Comparison of ENCODE assay signal across 1 cellular context in the genomic region with DNA sequence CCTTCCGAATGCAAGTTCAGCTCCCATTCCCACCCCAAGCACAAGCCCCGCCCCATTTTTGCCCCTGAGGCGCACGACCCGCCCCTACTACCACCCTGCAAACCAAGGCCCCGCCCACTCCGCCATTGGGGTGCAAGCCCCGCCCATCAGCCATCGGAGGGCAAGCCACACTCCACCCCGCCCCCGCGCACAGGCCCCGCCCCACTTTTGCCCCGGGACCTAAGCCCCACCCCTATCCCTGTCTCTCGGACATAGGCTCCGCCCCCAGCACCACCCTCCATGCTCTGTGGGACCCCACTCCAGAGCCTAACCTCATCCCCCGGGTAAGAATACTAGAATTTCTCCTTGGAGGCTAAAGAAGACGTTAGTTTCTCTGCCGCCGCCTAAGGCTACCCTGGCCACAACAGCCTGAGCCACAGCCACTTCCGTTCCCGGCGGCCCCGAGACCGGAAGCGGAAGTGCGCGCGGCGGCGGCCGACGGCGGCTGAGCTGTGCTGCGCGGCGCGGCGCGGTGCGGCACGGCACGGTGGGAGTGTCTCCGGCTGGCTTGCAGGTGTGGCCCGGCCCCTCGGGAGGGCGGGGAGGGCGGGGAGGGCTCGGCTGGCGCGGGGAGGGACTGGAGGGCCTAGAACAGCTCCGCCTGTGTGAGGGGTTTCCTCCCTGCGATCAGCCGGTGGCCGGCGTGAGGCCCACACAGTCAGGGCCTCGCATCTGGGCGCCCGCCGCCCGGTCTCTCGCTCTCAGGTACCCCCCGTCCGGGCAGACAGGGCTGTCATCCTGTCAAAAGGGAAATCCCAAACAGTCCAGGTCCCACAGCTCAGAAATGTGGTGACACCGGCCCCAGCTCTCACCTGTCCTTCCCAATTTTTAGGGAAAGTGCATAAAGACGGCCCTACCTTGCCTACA.
TF ChIP-seq lines count a peak whose summit lies in the region.

TSS of gene ZNF333 (plus strand) at position 451 of the 906 bp plus-strand sequence. CDS start 3,444 bp downstream, outside the sequence.

TF ChIP-seq in K562, 482 proteins besides CTCF, POLR2A, EP300 and RAD21 (continued from another document and continues in another):
- TF ChIP-seq, protein P1, sequence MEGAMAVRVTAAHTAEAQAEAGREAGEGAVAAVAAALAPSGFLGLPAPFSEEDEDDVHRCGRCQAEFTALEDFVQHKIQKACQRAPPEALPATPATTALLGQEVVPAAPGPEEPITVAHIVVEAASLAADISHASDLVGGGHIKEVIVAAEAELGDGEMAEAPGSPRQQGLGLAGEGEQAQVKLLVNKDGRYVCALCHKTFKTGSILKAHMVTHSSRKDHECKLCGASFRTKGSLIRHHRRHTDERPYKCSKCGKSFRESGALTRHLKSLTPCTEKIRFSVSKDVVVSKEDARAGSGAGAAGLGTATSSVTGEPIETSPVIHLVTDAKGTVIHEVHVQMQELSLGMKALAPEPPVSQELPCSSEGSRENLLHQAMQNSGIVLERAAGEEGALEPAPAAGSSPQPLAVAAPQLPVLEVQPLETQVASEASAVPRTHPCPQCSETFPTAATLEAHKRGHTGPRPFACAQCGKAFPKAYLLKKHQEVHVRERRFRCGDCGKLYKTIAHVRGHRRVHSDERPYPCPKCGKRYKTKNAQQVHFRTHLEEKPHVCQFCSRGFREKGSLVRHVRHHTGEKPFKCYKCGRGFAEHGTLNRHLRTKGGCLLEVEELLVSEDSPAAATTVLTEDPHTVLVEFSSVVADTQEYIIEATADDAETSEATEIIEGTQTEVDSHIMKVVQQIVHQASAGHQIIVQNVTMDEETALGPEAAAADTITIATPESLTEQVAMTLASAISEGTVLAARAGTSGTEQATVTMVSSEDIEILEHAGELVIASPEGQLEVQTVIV (CRISPR knock-in tag; IDR thresholded peaks at IDR 0.05; ENCODE audit: borderline replicate concordance): peak; percentile 61; the same call in 1 of the 2 replicates
- TF ChIP-seq ZBED1 (IDR thresholded peaks at IDR 0.05): no peak
- peak; percentile 58; the same call in 1 of the 2 replicates for TF ChIP-seq ETV1 (tag; conservative IDR thresholded peaks at IDR 0.05; ENCODE audit: low read depth)
- peak; percentile 72 for TF ChIP-seq RB1 (IDR thresholded peaks at IDR 0.05; ENCODE audit: low read depth)
- TF ChIP-seq ZNF274 (IDR thresholded peaks at IDR 0.05; ENCODE audit: borderline replicate concordance, low read depth, low read length): no peak
- no peak for TF ChIP-seq IFI16 (CRISPR knock-in tag; IDR thresholded peaks at IDR 0.05)
- TF ChIP-seq HDAC2 (IDR thresholded peaks at IDR 0.05): no peak
- no peak for TF ChIP-seq ZNF561 (CRISPR knock-in tag; conservative IDR thresholded peaks at IDR 0.05)
- no peak for TF ChIP-seq ZNF785 (CRISPR knock-in tag; IDR thresholded peaks at IDR 0.05)
- TF ChIP-seq, protein P2, sequence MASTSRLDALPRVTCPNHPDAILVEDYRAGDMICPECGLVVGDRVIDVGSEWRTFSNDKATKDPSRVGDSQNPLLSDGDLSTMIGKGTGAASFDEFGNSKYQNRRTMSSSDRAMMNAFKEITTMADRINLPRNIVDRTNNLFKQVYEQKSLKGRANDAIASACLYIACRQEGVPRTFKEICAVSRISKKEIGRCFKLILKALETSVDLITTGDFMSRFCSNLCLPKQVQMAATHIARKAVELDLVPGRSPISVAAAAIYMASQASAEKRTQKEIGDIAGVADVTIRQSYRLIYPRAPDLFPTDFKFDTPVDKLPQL (IDR thresholded peaks at IDR 0.05; ENCODE audit: extremely low read depth, insufficient read length): no peak
- no peak for TF ChIP-seq MED1 (CRISPR knock-in tag; IDR thresholded peaks at IDR 0.05; ENCODE audit: borderline replicate concordance)
- TF ChIP-seq ZNF121 (CRISPR knock-in tag; conservative IDR thresholded peaks at IDR 0.05): no peak
- no peak for TF ChIP-seq NFRKB (IDR thresholded peaks at IDR 0.05; ENCODE audit: low read depth)
- TF ChIP-seq, protein P3, sequence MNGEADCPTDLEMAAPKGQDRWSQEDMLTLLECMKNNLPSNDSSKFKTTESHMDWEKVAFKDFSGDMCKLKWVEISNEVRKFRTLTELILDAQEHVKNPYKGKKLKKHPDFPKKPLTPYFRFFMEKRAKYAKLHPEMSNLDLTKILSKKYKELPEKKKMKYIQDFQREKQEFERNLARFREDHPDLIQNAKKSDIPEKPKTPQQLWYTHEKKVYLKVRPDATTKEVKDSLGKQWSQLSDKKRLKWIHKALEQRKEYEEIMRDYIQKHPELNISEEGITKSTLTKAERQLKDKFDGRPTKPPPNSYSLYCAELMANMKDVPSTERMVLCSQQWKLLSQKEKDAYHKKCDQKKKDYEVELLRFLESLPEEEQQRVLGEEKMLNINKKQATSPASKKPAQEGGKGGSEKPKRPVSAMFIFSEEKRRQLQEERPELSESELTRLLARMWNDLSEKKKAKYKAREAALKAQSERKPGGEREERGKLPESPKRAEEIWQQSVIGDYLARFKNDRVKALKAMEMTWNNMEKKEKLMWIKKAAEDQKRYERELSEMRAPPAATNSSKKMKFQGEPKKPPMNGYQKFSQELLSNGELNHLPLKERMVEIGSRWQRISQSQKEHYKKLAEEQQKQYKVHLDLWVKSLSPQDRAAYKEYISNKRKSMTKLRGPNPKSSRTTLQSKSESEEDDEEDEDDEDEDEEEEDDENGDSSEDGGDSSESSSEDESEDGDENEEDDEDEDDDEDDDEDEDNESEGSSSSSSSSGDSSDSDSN (IDR thresholded peaks at IDR 0.05; ENCODE audit: borderline replicate concordance in 1 of 2, low read depth in 2 of 2, low read length in 2 of 2): no peak
- TF ChIP-seq PRPF4 (IDR thresholded peaks at IDR 0.05; ENCODE audit: insufficient read depth, low read depth, low read length, poor library complexity, severe bottlenecking): no peak
- TF ChIP-seq ZNF695 (CRISPR knock-in tag; IDR thresholded peaks at IDR 0.05): no peak
- TF ChIP-seq ESRRA (IDR thresholded peaks at IDR 0.05; ENCODE audit: borderline replicate concordance, low read depth): peak; percentile 55
- TF ChIP-seq, protein P4, sequence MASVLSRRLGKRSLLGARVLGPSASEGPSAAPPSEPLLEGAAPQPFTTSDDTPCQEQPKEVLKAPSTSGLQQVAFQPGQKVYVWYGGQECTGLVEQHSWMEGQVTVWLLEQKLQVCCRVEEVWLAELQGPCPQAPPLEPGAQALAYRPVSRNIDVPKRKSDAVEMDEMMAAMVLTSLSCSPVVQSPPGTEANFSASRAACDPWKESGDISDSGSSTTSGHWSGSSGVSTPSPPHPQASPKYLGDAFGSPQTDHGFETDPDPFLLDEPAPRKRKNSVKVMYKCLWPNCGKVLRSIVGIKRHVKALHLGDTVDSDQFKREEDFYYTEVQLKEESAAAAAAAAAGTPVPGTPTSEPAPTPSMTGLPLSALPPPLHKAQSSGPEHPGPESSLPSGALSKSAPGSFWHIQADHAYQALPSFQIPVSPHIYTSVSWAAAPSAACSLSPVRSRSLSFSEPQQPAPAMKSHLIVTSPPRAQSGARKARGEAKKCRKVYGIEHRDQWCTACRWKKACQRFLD (CRISPR knock-in tag; IDR thresholded peaks at IDR 0.05): peak; percentile 70
- peak in 1 of 2 experiments; percentile 55; a peak in 1 of 4 replicates for TF ChIP-seq ZMIZ1 (IDR thresholded peaks at IDR 0.05; ENCODE audit: low read depth in 2 of 2, low read length in 2 of 2)
- no peak for TF ChIP-seq ZNF589 (CRISPR knock-in tag; IDR thresholded peaks at IDR 0.05; ENCODE audit: low read depth)
- TF ChIP-seq GABPA (tag; conservative IDR thresholded peaks at IDR 0.05; ENCODE audit: low read depth): peak; percentile 99
- no peak for TF ChIP-seq E2F1 (CRISPR knock-in tag; IDR thresholded peaks at IDR 0.05)
- TF ChIP-seq ZZZ3 (IDR thresholded peaks at IDR 0.05): no peak
- TF ChIP-seq BCLAF1 (IDR thresholded peaks at IDR 0.05; ENCODE audit: borderline replicate concordance in 1 of 2, control insufficient read depth in 1 of 2, low read depth in 2 of 2, low read length in 1 of 2): no peak
- no peak for TF ChIP-seq NFE2L1 (tag; IDR thresholded peaks at IDR 0.05; ENCODE audit: borderline replicate concordance, low read depth)
- TF ChIP-seq DNMT1 (IDR thresholded peaks at IDR 0.05): no peak
- TF ChIP-seq SMARCE1 (IDR thresholded peaks at IDR 0.05): no peak
- no peak for TF ChIP-seq SMARCB1 (IDR thresholded peaks at IDR 0.05; ENCODE audit: insufficient read length, low read depth)
- TF ChIP-seq MXI1 (IDR thresholded peaks at IDR 0.05; ENCODE audit: low read depth, low read length): no peak
- TF ChIP-seq ZBTB9 (CRISPR knock-in tag; IDR thresholded peaks at IDR 0.05): no peak
- TF ChIP-seq FOXP4 (CRISPR knock-in tag; IDR thresholded peaks at IDR 0.05; ENCODE audit: borderline replicate concordance): no peak
- TF ChIP-seq ERF (CRISPR knock-in tag; IDR thresholded peaks at IDR 0.05): peak; percentile 79
